2 cellular contexts compared by ENCODE assay signal in genomic region chr22:22767876-22768602, GRCh38.
TF ChIP-seq lines count a peak whose summit lies in the region.

No MANE protein-coding gene starts in this region.

TF ChIP-seq in liver, 16 proteins besides CTCF, POLR2A, EP300 and RAD21 (continued from another document):
- TF ChIP-seq, protein P1, sequence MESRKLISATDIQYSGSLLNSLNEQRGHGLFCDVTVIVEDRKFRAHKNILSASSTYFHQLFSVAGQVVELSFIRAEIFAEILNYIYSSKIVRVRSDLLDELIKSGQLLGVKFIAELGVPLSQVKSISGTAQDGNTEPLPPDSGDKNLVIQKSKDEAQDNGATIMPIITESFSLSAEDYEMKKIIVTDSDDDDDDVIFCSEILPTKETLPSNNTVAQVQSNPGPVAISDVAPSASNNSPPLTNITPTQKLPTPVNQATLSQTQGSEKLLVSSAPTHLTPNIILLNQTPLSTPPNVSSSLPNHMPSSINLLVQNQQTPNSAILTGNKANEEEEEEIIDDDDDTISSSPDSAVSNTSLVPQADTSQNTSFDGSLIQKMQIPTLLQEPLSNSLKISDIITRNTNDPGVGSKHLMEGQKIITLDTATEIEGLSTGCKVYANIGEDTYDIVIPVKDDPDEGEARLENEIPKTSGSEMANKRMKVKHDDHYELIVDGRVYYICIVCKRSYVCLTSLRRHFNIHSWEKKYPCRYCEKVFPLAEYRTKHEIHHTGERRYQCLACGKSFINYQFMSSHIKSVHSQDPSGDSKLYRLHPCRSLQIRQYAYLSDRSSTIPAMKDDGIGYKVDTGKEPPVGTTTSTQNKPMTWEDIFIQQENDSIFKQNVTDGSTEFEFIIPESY (IDR thresholded peaks at IDR 0.05): no peak
- TF ChIP-seq YY1 (IDR thresholded peaks at IDR 0.05): no peak
- TF ChIP-seq HNF4G (IDR thresholded peaks at IDR 0.05): no peak
- TF ChIP-seq, protein P2, sequence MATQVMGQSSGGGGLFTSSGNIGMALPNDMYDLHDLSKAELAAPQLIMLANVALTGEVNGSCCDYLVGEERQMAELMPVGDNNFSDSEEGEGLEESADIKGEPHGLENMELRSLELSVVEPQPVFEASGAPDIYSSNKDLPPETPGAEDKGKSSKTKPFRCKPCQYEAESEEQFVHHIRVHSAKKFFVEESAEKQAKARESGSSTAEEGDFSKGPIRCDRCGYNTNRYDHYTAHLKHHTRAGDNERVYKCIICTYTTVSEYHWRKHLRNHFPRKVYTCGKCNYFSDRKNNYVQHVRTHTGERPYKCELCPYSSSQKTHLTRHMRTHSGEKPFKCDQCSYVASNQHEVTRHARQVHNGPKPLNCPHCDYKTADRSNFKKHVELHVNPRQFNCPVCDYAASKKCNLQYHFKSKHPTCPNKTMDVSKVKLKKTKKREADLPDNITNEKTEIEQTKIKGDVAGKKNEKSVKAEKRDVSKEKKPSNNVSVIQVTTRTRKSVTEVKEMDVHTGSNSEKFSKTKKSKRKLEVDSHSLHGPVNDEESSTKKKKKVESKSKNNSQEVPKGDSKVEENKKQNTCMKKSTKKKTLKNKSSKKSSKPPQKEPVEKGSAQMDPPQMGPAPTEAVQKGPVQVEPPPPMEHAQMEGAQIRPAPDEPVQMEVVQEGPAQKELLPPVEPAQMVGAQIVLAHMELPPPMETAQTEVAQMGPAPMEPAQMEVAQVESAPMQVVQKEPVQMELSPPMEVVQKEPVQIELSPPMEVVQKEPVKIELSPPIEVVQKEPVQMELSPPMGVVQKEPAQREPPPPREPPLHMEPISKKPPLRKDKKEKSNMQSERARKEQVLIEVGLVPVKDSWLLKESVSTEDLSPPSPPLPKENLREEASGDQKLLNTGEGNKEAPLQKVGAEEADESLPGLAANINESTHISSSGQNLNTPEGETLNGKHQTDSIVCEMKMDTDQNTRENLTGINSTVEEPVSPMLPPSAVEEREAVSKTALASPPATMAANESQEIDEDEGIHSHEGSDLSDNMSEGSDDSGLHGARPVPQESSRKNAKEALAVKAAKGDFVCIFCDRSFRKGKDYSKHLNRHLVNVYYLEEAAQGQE (IDR thresholded peaks at IDR 0.05): no peak
- TF ChIP-seq, protein P3, sequence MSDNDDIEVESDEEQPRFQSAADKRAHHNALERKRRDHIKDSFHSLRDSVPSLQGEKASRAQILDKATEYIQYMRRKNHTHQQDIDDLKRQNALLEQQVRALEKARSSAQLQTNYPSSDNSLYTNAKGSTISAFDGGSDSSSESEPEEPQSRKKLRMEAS (IDR thresholded peaks at IDR 0.05): no peak
- no peak for TF ChIP-seq FOXA1 (IDR thresholded peaks at IDR 0.05)
- TF ChIP-seq RXRA (IDR thresholded peaks at IDR 0.05): no peak
- no peak for TF ChIP-seq EGR1 (IDR thresholded peaks at IDR 0.05; ENCODE audit: low read depth in 2 of 2)
- TF ChIP-seq SP1 (IDR thresholded peaks at IDR 0.05): no peak
- TF ChIP-seq GABPA (IDR thresholded peaks at IDR 0.05 in 1 of 2, conservative IDR thresholded peaks at IDR 0.05 in 1 of 2): no peak

TF ChIP-seq in HepG2, 621 proteins besides CTCF, POLR2A, EP300 and RAD21 (continued from another document):
- TF ChIP-seq, protein P4, sequence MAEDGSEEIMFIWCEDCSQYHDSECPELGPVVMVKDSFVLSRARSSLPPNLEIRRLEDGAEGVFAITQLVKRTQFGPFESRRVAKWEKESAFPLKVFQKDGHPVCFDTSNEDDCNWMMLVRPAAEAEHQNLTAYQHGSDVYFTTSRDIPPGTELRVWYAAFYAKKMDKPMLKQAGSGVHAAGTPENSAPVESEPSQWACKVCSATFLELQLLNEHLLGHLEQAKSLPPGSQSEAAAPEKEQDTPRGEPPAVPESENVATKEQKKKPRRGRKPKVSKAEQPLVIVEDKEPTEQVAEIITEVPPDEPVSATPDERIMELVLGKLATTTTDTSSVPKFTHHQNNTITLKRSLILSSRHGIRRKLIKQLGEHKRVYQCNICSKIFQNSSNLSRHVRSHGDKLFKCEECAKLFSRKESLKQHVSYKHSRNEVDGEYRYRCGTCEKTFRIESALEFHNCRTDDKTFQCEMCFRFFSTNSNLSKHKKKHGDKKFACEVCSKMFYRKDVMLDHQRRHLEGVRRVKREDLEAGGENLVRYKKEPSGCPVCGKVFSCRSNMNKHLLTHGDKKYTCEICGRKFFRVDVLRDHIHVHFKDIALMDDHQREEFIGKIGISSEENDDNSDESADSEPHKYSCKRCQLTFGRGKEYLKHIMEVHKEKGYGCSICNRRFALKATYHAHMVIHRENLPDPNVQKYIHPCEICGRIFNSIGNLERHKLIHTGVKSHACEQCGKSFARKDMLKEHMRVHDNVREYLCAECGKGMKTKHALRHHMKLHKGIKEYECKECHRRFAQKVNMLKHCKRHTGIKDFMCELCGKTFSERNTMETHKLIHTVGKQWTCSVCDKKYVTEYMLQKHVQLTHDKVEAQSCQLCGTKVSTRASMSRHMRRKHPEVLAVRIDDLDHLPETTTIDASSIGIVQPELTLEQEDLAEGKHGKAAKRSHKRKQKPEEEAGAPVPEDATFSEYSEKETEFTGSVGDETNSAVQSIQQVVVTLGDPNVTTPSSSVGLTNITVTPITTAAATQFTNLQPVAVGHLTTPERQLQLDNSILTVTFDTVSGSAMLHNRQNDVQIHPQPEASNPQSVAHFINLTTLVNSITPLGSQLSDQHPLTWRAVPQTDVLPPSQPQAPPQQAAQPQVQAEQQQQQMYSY (CRISPR knock-in tag; IDR thresholded peaks at IDR 0.05): no peak
- TF ChIP-seq, protein P5, sequence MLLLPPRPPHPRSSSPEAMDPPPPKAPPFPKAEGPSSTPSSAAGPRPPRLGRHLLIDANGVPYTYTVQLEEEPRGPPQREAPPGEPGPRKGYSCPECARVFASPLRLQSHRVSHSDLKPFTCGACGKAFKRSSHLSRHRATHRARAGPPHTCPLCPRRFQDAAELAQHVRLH (CRISPR knock-in tag; IDR thresholded peaks at IDR 0.05; ENCODE audit: borderline replicate concordance, low read depth): no peak
- no peak for TF ChIP-seq WIZ (CRISPR knock-in tag; IDR thresholded peaks at IDR 0.05)
- TF ChIP-seq ZNF20 (CRISPR knock-in tag; IDR thresholded peaks at IDR 0.05): no peak
- no peak for TF ChIP-seq ZNF557 (CRISPR knock-in tag; IDR thresholded peaks at IDR 0.05)
- TF ChIP-seq, protein P6, sequence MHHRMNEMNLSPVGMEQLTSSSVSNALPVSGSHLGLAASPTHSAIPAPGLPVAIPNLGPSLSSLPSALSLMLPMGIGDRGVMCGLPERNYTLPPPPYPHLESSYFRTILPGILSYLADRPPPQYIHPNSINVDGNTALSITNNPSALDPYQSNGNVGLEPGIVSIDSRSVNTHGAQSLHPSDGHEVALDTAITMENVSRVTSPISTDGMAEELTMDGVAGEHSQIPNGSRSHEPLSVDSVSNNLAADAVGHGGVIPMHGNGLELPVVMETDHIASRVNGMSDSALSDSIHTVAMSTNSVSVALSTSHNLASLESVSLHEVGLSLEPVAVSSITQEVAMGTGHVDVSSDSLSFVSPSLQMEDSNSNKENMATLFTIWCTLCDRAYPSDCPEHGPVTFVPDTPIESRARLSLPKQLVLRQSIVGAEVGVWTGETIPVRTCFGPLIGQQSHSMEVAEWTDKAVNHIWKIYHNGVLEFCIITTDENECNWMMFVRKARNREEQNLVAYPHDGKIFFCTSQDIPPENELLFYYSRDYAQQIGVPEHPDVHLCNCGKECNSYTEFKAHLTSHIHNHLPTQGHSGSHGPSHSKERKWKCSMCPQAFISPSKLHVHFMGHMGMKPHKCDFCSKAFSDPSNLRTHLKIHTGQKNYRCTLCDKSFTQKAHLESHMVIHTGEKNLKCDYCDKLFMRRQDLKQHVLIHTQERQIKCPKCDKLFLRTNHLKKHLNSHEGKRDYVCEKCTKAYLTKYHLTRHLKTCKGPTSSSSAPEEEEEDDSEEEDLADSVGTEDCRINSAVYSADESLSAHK (CRISPR knock-in tag; IDR thresholded peaks at IDR 0.05; ENCODE audit: borderline replicate concordance): no peak
- TF ChIP-seq, protein P7, sequence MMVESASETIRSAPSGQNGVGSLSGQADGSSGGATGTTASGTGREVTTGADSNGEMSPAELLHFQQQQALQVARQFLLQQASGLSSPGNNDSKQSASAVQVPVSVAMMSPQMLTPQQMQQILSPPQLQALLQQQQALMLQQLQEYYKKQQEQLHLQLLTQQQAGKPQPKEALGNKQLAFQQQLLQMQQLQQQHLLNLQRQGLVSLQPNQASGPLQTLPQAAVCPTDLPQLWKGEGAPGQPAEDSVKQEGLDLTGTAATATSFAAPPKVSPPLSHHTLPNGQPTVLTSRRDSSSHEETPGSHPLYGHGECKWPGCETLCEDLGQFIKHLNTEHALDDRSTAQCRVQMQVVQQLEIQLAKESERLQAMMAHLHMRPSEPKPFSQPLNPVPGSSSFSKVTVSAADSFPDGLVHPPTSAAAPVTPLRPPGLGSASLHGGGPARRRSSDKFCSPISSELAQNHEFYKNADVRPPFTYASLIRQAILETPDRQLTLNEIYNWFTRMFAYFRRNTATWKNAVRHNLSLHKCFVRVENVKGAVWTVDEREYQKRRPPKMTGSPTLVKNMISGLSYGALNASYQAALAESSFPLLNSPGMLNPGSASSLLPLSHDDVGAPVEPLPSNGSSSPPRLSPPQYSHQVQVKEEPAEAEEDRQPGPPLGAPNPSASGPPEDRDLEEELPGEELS (CRISPR knock-in tag; IDR thresholded peaks at IDR 0.05): no peak
- no peak for TF ChIP-seq ZNF7 (CRISPR knock-in tag; IDR thresholded peaks at IDR 0.05)
- TF ChIP-seq ZNF670 (CRISPR knock-in tag; IDR thresholded peaks at IDR 0.05; ENCODE audit: borderline replicate concordance): no peak
- no peak for TF ChIP-seq SAFB2 (CRISPR knock-in tag; IDR thresholded peaks at IDR 0.05; ENCODE audit: borderline replicate concordance, low read depth)
- no peak for TF ChIP-seq NR3C1 (CRISPR knock-in tag; IDR thresholded peaks at IDR 0.05)
TF ChIP-seq in HepG2: peak in this region for 0.
